In genomic region chr6:158131926-158132325, GRCh38 we compare ENCODE assay signal across 8 cellular contexts. TPM values are rescaled to one million over a fixed set of nuclear protein-coding genes. Genes with fewer than 3 reads are reported as not detected.
A peak's percentile ranks its signal among the peaks of the same experiment; 100 is the strongest.
DNase-seq lines count a peak whose midpoint lies in the region; ATAC-seq and TF ChIP-seq lines count a peak whose summit lies in the region.

No MANE protein-coding gene starts in this region.

- no peaks in the 10 kb centered on the region for H3K9me3 Mint-ChIP-seq in Calu3 (ENCODE audit: low read depth, unreplicated experiment)

- no TSS peak for BruUV-seq in Calu3 (replicated peaks; lab: Mats Ljungman, UMichigan)
- BruUV-seq in Panc1 (replicated peaks; lab: Mats Ljungman, UMichigan), result no TSS peak

- TF ChIP-seq CTCF in Calu3 (IDR thresholded peaks at IDR 0.05; ENCODE audit: unreplicated experiment) (peak; percentile 42), HEK293 (tag by site-specific recombination; IDR thresholded peaks at IDR 0.05) (peak; percentile 57; the same call in 1 of the 2 replicates), Panc1 (IDR thresholded peaks at IDR 0.05) (peak; percentile 70), foreskin fibroblast (IDR thresholded peaks at IDR 0.05; ENCODE audit: low read depth, low read length) (peak; percentile 28), stomach (IDR thresholded peaks at IDR 0.05) (no peak)

- H3K27me3 ChIP-seq in Panc1 (ENCODE audit: control insufficient read depth, insufficient read depth, low read length) (no peaks in the 10 kb centered on the region), stomach (no peaks in the 10 kb centered on the region)

- CTCF ChIA-PET in Calu3 (lab: Charles Lee) (interaction anchor here (0.6 to 0.8 kb wide), 4 partner anchors 14 to 206 kb away, joined by 3 to 4 read pairs (median 4); no protein-coding TSS in a partner anchor), HEK293 (lab: Yijun Ruan, JAX) (interaction anchor here (0.5 to 5.6 kb wide), 24 partner anchors 10 to 1793 kb away, joined by 3 to 103 read pairs (median 3); no protein-coding TSS in a partner anchor), Panc1 (lab: Charles Lee) (interaction anchor here (0.9 kb wide), 1 partner anchor 9 kb away, joined by 6 read pairs; no protein-coding TSS in a partner anchor)

- H3K9me3 ChIP-seq in HEK293 (ENCODE audit: control insufficient read depth, insufficient read depth, low read depth, low read length) (no peaks in the 10 kb centered on the region), Panc1 (ENCODE audit: control insufficient read depth, insufficient read depth, low read depth, low read length) (no peaks in the 10 kb centered on the region), stomach (no peaks in the 10 kb centered on the region)

- H3K4me1 Mint-ChIP-seq in Calu3 (ENCODE audit: low read depth, unreplicated experiment), result no peaks in the 10 kb centered on the region

- H3K4me3 ChIP-seq in HEK293 (ENCODE audit: low read depth, low read length), result no peak overlapping the region
- H3K4me3 ChIP-seq in Panc1 (ENCODE audit: low read depth in 2 of 2, low read length in 2 of 2), result no peak overlapping the region
- no peak overlapping the region for H3K4me3 ChIP-seq in foreskin fibroblast (ENCODE audit: low read depth in 1 of 2, low read length in 2 of 2)
- no peak overlapping the region for H3K4me3 ChIP-seq in stomach

- TF ChIP-seq EP300 in stomach (IDR thresholded peaks at IDR 0.05), result no peak

- intact Hi-C loops in Calu3 (cut with micrococcal nuclease; ENCODE audit: unreplicated experiment), result no loop called here
- intact Hi-C loops in Panc1 (cut with micrococcal nuclease; ENCODE audit: unreplicated experiment), result no loop called here
- intact Hi-C loops in stomach (cut with DNase I; ENCODE audit: low total_unique reads), result no loop called here

- H3K36me3 ChIP-seq in HEK293 (ENCODE audit: control insufficient read depth in 2 of 2, insufficient read depth in 1 of 2, low read length in 2 of 2) (peaks cover 4 to 7% of the 10 kb centered on the region in 2 experiments), Panc1 (ENCODE audit: control insufficient read depth, insufficient read depth, low read length) (no peaks in the 10 kb centered on the region), stomach (peaks cover 0 to 24% (median 16%) of the 10 kb centered on the region in 4 donors)

- ATAC-seq in Panc1 (peak; percentile 96), GM21381 (IDR thresholded peaks at IDR 0.05; ENCODE audit: unreplicated experiment) (no peak), GM19455 (IDR thresholded peaks at IDR 0.05; ENCODE audit: unreplicated experiment) (no peak)

- TF ChIP-seq POLR2A in stomach (IDR thresholded peaks at IDR 0.05), result no peak

- H3K4me3 Mint-ChIP-seq in Calu3 (ENCODE audit: low read depth, unreplicated experiment), result no peak overlapping the region

- no peak overlapping the region for H3K27ac Mint-ChIP-seq in Calu3 (ENCODE audit: unreplicated experiment)

- H3K27ac ChIP-seq in HEK293 (ENCODE audit: extremely low read depth, low read depth, low read length) (no peak overlapping the region), Panc1 (ENCODE audit: low read length) (no peak overlapping the region), stomach (no peak overlapping the region)

- DNase-seq in Calu3, result peak; percentile 7
- no peak for DNase-seq in Panc1 (ENCODE audit: low read depth, low spot score)
- DNase-seq in foreskin fibroblast, result peak in 1 of 2 donors; percentile 23
- no peak for DNase-seq in HPDE6-E6E7 (ENCODE audit: extremely low spot score)
- no peak for DNase-seq in stomach

- H3K27me3 Mint-ChIP-seq in Calu3 (ENCODE audit: unreplicated experiment), result no peaks in the 10 kb centered on the region

- H3K4me1 ChIP-seq in HEK293 (ENCODE audit: control insufficient read depth, insufficient read depth, low read length) (no peaks in the 10 kb centered on the region), Panc1 (ENCODE audit: control insufficient read depth, insufficient read depth, low read length) (no peaks in the 10 kb centered on the region), stomach (no peaks in the 10 kb centered on the region)

- no peaks in the 10 kb centered on the region for H3K36me3 Mint-ChIP-seq in Calu3 (ENCODE audit: insufficient read depth, unreplicated experiment)

- WGBS in stomach, 5 donors, result 46 to 64% (median 55%) methylated on average over 1 of the region's 1 CpG

- in situ Hi-C loops in Panc1 (cut with HindIII; ENCODE audit: low pct_unique_long_range_greater_than_20kb, low sequenced_read_pairs), result no loop called here

- POLR2A ChIA-PET in HEK293 (lab: Yijun Ruan, JAX), result no interaction called here
- POLR2A ChIA-PET in Panc1 (lab: Charles Lee), result no interaction called here

TF ChIP-seq in HEK293, 187 proteins besides CTCF, POLR2A, EP300 and RAD21:
- TF ChIP-seq ZNF654 (tag by site-specific recombination; IDR thresholded peaks at IDR 0.05; ENCODE audit: low read depth) (peak; percentile 74), SCRT2 (tag by site-specific recombination; IDR thresholded peaks at IDR 0.05) (no peak), PRDM1 (tag by site-specific recombination; IDR thresholded peaks at IDR 0.05) (peak; percentile 19; the same call in 1 of the 2 replicates)

RNA-seq across cellular contexts. Expression of gene SERAC1, which starts 36.1 kb away (rescaled TPM):
- total RNA-seq in Calu3 (2022) (5.5 and 5.9 TPM in 2 replicates), Panc1 (2021; ENCODE audit: unreplicated experiment) (8.2 TPM), stomach (10 to 100 TPM in 3 of 5 donors, 1 to 10 TPM in 1, under 1 TPM in 1; 0.58 to 27.2 (median 12.3) TPM)
- 4.7 TPM for polyA plus RNA-seq in Panc1 (2012; ENCODE audit: insufficient read length)
- 1 to 10 TPM; 4.0 to 4.6 (median 4.1) TPM for polyA plus RNA-seq in stomach

RNA-seq across cellular contexts. Expression of gene GTF2H5, which starts 36.2 kb away (rescaled TPM):
- total RNA-seq in Calu3 (2022) (25.0 and 26.7 TPM in 2 replicates), Panc1 (2021; ENCODE audit: unreplicated experiment) (54.4 TPM), stomach (10 to 100 TPM in 2 of 5 donors, 1 to 10 TPM in 2, under 1 TPM in 1; 0.72 to 25.8 (median 5.0) TPM)
- polyA plus RNA-seq in Panc1 (2012; ENCODE audit: insufficient read length), result 37.8 TPM
- 1 to 10 TPM; 5.3 to 9.8 (median 7.0) TPM for polyA plus RNA-seq in stomach

Comparison
In these comparisons a context has a peak if more than half of its experiments do, and no peak if none do; other contexts are left out.
1. CTCF ChIP-seq: peak in Calu3 (single experiment), HEK293 (single experiment), Panc1 (single experiment) and foreskin fibroblast (single experiment); none in stomach (0 of 7).